14 cellular contexts compared by ENCODE assay signal in the genomic region with DNA sequence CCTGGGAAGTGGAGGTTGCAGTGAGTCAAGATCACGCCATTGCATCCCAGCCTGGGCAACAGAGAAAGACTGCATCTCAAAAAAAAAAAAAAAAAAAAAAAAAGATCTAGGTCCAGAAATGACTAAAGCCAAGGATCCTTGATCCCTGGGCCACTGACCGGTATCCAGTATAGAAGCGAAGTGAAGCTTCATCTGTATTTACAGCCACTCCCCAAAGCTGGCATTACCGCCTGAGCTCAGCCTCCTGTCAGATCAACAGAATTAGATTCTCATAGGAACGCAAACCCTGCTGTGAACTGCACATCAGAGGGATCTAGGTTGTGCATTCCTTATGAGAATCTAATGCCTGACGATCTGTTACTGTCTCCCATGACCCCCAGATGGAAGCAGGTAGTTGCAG.
"Had no signal": no experiment of that assay in that cellular context is flagged by ENCODE, and none has a peak within 500 bp of the region (broad histone marks: within the 10 kb centered on the region; RNA-seq: fewer than 3 reads in every experiment).

No MANE protein-coding gene starts in this region.

- H3K27ac ChIP-seq: cardiac muscle cell, hepatocyte, thoracic aorta had no signal

- H3K4me2 ChIP-seq: hepatocyte had no signal

- H3K27ac Mint-ChIP-seq: T-helper 1 cell treated with Interleukin-12 subunit alpha and Interleukin-12 subunit beta and Interleukin-4 antibody, amounts not matched to agents 30 μg/mL and 1 μg/mL, for 36 hours had no signal

- H3K4me3 ChIP-seq: cardiac muscle cell, coronary artery, hepatocyte, stomach, thoracic aorta had no signal

- H3K4me3 Mint-ChIP-seq: T-helper 1 cell treated with Interleukin-12 subunit alpha and Interleukin-12 subunit beta and Interleukin-4 antibody, amounts not matched to agents 30 μg/mL and 1 μg/mL, for 36 hours had no signal

- H3K27me3 ChIP-seq: cardiac muscle cell, hepatocyte, stomach had no signal

- H3K9me3 Mint-ChIP-seq: T-helper 1 cell treated with Interleukin-12 subunit alpha and Interleukin-12 subunit beta and Interleukin-4 antibody, amounts not matched to agents 30 μg/mL and 1 μg/mL, for 36 hours had no signal

- FAIRE-seq: astrocyte, urothelium cell line had no signal

- H3K9me3 ChIP-seq: stomach, thoracic aorta had no signal

- H2AFZ ChIP-seq: hepatocyte had no signal

- DNase-seq: activated gamma-delta T cell treated with Interleukin-2 at 50 U/mL for 16 hours; activated T-cell treated with anti-CD3 and anti-CD28 coated beads, Interleukin-2, amount 50 U/mL, for 1 hour; effector CD8-positive, alpha-beta T cell; mesendoderm; stimulated activated CD4-positive, alpha-beta T cell treated with anti-CD3 and anti-CD28 coated beads, Interleukin-15, amount 100 ng/mL, for 24 hours; stimulated activated CD4-positive, alpha-beta T cell treated with anti-CD3 and anti-CD28 coated beads, Interleukin-4, amount 100 ng/mL, for 4 hours; stomach had no signal
